ENCODE assay signal across 23 cellular contexts in genomic region chr2:127559454-127559853, GRCh38. TPM values are rescaled to one million over a fixed set of nuclear protein-coding genes. Genes with fewer than 3 reads are reported as not detected.
DNase-seq lines count a peak whose midpoint lies in the region; ATAC-seq and TF ChIP-seq lines count a peak whose summit lies in the region.
"Had no signal": no experiment of that assay in that cellular context is flagged by ENCODE, and none has a peak within 500 bp of the region (broad histone marks: within the 10 kb centered on the region; RNA-seq: fewer than 3 reads in every experiment).

No MANE protein-coding gene starts in this region.

- no peak for TF ChIP-seq CTCF in WTC11 (IDR thresholded peaks at IDR 0.05)
- no peak for TF ChIP-seq CTCF in vagina (IDR thresholded peaks at IDR 0.05)

- no peak overlapping the region for H3K4me3 ChIP-seq in vagina

- ATAC-seq in WTC11 = peak; percentile 45
- ATAC-seq in T-cell (replicated peaks in 1 of 4) = no peak
- ATAC-seq: CD8-positive, alpha-beta T cell had no signal

- no peaks in the 10 kb centered on the region for H3K27me3 ChIP-seq in vagina

- H3K36me3 Mint-ChIP-seq in WTC11 (no peaks in the 10 kb centered on the region), T-cell (peaks cover 11% of the 10 kb centered on the region)
- H3K36me3 Mint-ChIP-seq: CD8-positive, alpha-beta T cell had no signal

- H3K27ac ChIP-seq in vagina = no peak overlapping the region
- H3K27ac ChIP-seq: 22Rv1, KMS-11 had no signal

- H3K4me3 Mint-ChIP-seq in WTC11 (no peak overlapping the region), T-cell (no peak overlapping the region)
- H3K4me3 Mint-ChIP-seq: CD8-positive, alpha-beta T cell had no signal

- H3K9me3 Mint-ChIP-seq in WTC11 = peaks cover 10% of the 10 kb centered on the region; the same call in 1 of the 2 replicates
- peaks cover 13 to 21% (median 17%) of the 10 kb centered on the region in 3 donors for H3K9me3 Mint-ChIP-seq in T-cell

- CTCF ChIA-PET in WTC11 (lab: Charles Lee) (interaction anchor here (0.5 to 2.1 kb wide), 5 partner anchors 31 to 199 kb away, joined by 3 to 9 read pairs (median 3); no protein-coding TSS in a partner anchor), T-cell (lab: Charles Lee) (interaction anchor here in 1 of 2 donors (0.5 kb wide), 1 partner anchor 9 kb away, joined by 3 read pairs; no protein-coding TSS in a partner anchor)

- H3K4me1 Mint-ChIP-seq in WTC11 (peaks cover 9% of the 10 kb centered on the region), T-cell (peaks cover 0 to 4% (median 0%) of the 10 kb centered on the region in 3 donors)

- H3K4me1 ChIP-seq in vagina = no peaks in the 10 kb centered on the region

- H3K27ac Mint-ChIP-seq in WTC11 (no peak overlapping the region), T-cell (no peak overlapping the region)
- H3K27ac Mint-ChIP-seq: CD8-positive, alpha-beta T cell had no signal

- POLR2A ChIA-PET in WTC11 (lab: Charles Lee) (interaction anchor here (0.6 kb wide), 1 partner anchor 33 kb away, joined by 3 read pairs; no protein-coding TSS in a partner anchor), T-cell (lab: Charles Lee) (no interaction called here)

- DNase-seq in activated CD8-positive, alpha-beta memory T cell treated with anti-CD3 and anti-CD28 coated beads, Interleukin-2, amount 50 U/mL, for 48 hours = peak; percentile 22
- no peak for DNase-seq in activated CD8-positive, alpha-beta memory T cell treated with anti-CD3 and anti-CD28 coated beads for 24 hours
- DNase-seq in WTC11 (ENCODE audit: low spot score) = no peak
- peak; percentile 39 for DNase-seq in mesenteric fat pad (ENCODE audit: low spot score)
- peak; percentile 47 to 58 for DNase-seq in vagina (ENCODE audit: extremely low spot score in 2 of 2)
- no peak for DNase-seq in amygdala (lab: John Stamatoyannopoulos, UW)
- DNase-seq in T-cell = no peak
- no peak for DNase-seq in stimulated activated CD4-positive, alpha-beta T cell treated with anti-CD3 and anti-CD28 coated beads, Interleukin-15, amount 100 ng/mL, for 24 hours
- DNase-seq: AML-193; CD8-positive, alpha-beta T cell; DMS153; HCEC 1CT; NCI-H1105 treated with DMSO at 0.1 percent for 48 hours; NCI-H1694; NCI-H2081; NCI-H2171; NCI-H345; NCI-H524; NCI-H774; SIG-M5 had no signal

- no peaks in the 10 kb centered on the region for H3K9me3 ChIP-seq in vagina

- intact Hi-C loops in vagina (cut with DNase I) = no loop called here

- no peaks in the 10 kb centered on the region for H3K27me3 Mint-ChIP-seq in WTC11 (ENCODE audit: low read depth)
- peaks cover 7 to 22% of the 10 kb centered on the region in 2 donors for H3K27me3 Mint-ChIP-seq in T-cell

- H3K36me3 ChIP-seq in vagina = no peaks in the 10 kb centered on the region

- no peak for TF ChIP-seq POLR2A in vagina (IDR thresholded peaks at IDR 0.05)

TF ChIP-seq in WTC11, 78 proteins besides CTCF, POLR2A, EP300 and RAD21:
- TF ChIP-seq NR2C2 (CRISPR knock-in tag; IDR thresholded peaks at IDR 0.05) (no peak), SMAD3 (CRISPR knock-in tag; IDR thresholded peaks at IDR 0.05; ENCODE audit: borderline replicate concordance) (no peak), NFYB (CRISPR knock-in tag; conservative IDR thresholded peaks at IDR 0.05; ENCODE audit: low read depth) (no peak), HMGA2 (CRISPR knock-in tag; IDR thresholded peaks at IDR 0.05) (no peak), GRHL2 (CRISPR knock-in tag; IDR thresholded peaks at IDR 0.05; ENCODE audit: insufficient replicate concordance, severe bottlenecking) (no peak), NFE2L1 (CRISPR knock-in tag; IDR thresholded peaks at IDR 0.05) (no peak), KAT7 (CRISPR knock-in tag; IDR thresholded peaks at IDR 0.05; ENCODE audit: borderline replicate concordance) (no peak), GABPB1 (CRISPR knock-in tag; IDR thresholded peaks at IDR 0.05) (no peak), FOXK1 (CRISPR knock-in tag; IDR thresholded peaks at IDR 0.05) (no peak), ZBTB21 (CRISPR knock-in tag; IDR thresholded peaks at IDR 0.05; ENCODE audit: borderline replicate concordance) (no peak), JUN (CRISPR knock-in tag; IDR thresholded peaks at IDR 0.05) (no peak), ATF2 (CRISPR knock-in tag; IDR thresholded peaks at IDR 0.05; ENCODE audit: borderline replicate concordance, low read depth) (no peak), ZNF512 (CRISPR knock-in tag; IDR thresholded peaks at IDR 0.05; ENCODE audit: borderline replicate concordance) (no peak), ESRRA (CRISPR knock-in tag; IDR thresholded peaks at IDR 0.05; ENCODE audit: borderline replicate concordance) (no peak), HMGXB4 (CRISPR knock-in tag; IDR thresholded peaks at IDR 0.05) (no peak), E2F5 (CRISPR knock-in tag; IDR thresholded peaks at IDR 0.05) (no peak), RORB (CRISPR knock-in tag; IDR thresholded peaks at IDR 0.05) (no peak)

RNA-seq across cellular contexts. Expression of gene MYO7B, which starts 24.0 kb away (rescaled TPM):
- total RNA-seq in WTC11 (2021) = 0.02 TPM in 1 of 3 replicates, not detected in the others
- total RNA-seq in mesenteric fat pad = 2.1 TPM
- total RNA-seq in vagina = not detected
- total RNA-seq in T-cell = under 1 TPM in 4 of 5 donors, not detected in 1; 0.13 to 0.96 (median 0.28) TPM
- total RNA-seq: G401 had no signal

RNA-seq across cellular contexts. Expression of gene IWS1, which starts 33.2 kb away (rescaled TPM):
- total RNA-seq in WTC11 (2021) (69.2 to 70.5 TPM (median 69.3 TPM) in 3 replicates), mesenteric fat pad (39.1 TPM), vagina (40.8 TPM), T-cell (10 to 100 TPM; 20.8 to 47.1 (median 42.6) TPM)

Comparison
In these comparisons a context has a peak if more than half of its experiments do, and no peak if none do; other contexts are left out.
1. DNase-seq: peak in activated CD8-positive, alpha-beta memory T cell treated with anti-CD3 and anti-CD28 coated beads, Interleukin-2, amount 50 U/mL, for 48 hours (single experiment), mesenteric fat pad (single experiment) and vagina (2 of 2); none in activated CD8-positive, alpha-beta memory T cell treated with anti-CD3 and anti-CD28 coated beads for 24 hours (single experiment), WTC11 (single experiment), amygdala (0 of 56), T-cell (0 of 34) and stimulated activated CD4-positive, alpha-beta T cell treated with anti-CD3 and anti-CD28 coated beads, Interleukin-15, amount 100 ng/mL, for 24 hours (single experiment).